ENCODE assay signal across 8 cellular contexts in genomic region chr1:228860911-228861829, GRCh38.
A peak's percentile ranks its signal among the peaks of the same experiment; 100 is the strongest.
DNase-seq lines count a peak whose midpoint lies in the region; ATAC-seq and TF ChIP-seq lines count a peak whose summit lies in the region.

No MANE protein-coding gene starts in this region.

- no peaks in the 10 kb centered on the region for H3K9me3 ChIP-seq in smooth muscle cell (replicated peaks; ENCODE audit: low read depth)
- H3K9me3 ChIP-seq in naive thymus-derived CD4-positive, alpha-beta T cell (ENCODE audit: control insufficient read depth in 2 of 3, low read length in 3 of 3): no peaks in the 10 kb centered on the region

- peaks cover 17 to 42% (median 40%) of the 10 kb centered on the region in 7 donors for H3K4me1 Mint-ChIP-seq in naive thymus-derived CD4-positive, alpha-beta T cell

- peaks cover 12% of the 10 kb centered on the region for H3K4me1 ChIP-seq in smooth muscle cell (ENCODE audit: low read depth)
- H3K4me1 ChIP-seq in naive thymus-derived CD4-positive, alpha-beta T cell (ENCODE audit: control insufficient read depth in 2 of 2, insufficient read depth in 2 of 2, low read length in 2 of 2): peaks cover 0 to 18% of the 10 kb centered on the region in 2 donors

- H3K27me3 Mint-ChIP-seq in naive thymus-derived CD4-positive, alpha-beta T cell: peaks cover 0 to 30% (median 0%) of the 10 kb centered on the region in 5 donors

- in situ Hi-C loops in G401 (cut with HindIII; ENCODE audit: low sequenced_read_pairs): no loop called here

- DNase-seq in stimulated activated CD4-positive, alpha-beta T cell treated with anti-CD3 and anti-CD28 coated beads, Interleukin-15, amount 100 ng/mL, for 48 hours (ENCODE audit: low read depth in 2 of 2): peak; percentile 7 to 19
- DNase-seq in stimulated activated CD4-positive, alpha-beta T cell treated with anti-CD3 and anti-CD28 coated beads, Interleukin-4, amount 100 ng/mL, for 4 hours: no peak
- peak; percentile 29 for DNase-seq in LHCN-M2 (ENCODE audit: low read depth)
- peak; percentile 40 for DNase-seq in ecto neural progenitor cell (ENCODE audit: low spot score)
- no peak for DNase-seq in smooth muscle cell (lab: John Stamatoyannopoulos, UW; ENCODE audit: unreplicated experiment)
- no peak for DNase-seq in OCI-M2 (lab: John Stamatoyannopoulos, UW; ENCODE audit: unreplicated experiment)
- DNase-seq in G401 (ENCODE audit: low spot score): no peak
- DNase-seq in naive thymus-derived CD4-positive, alpha-beta T cell: no peak

- H3K36me3 Mint-ChIP-seq in naive thymus-derived CD4-positive, alpha-beta T cell: peaks cover 0 to 1% (median 0%) of the 10 kb centered on the region in 5 donors

- H3K4me3 Mint-ChIP-seq in naive thymus-derived CD4-positive, alpha-beta T cell: peak overlapping the region in 1 of 10 donors; percentile 26

- no peak overlapping the region for H3K9ac ChIP-seq in smooth muscle cell (ENCODE audit: low read depth)

- CTCF ChIA-PET in naive thymus-derived CD4-positive, alpha-beta T cell (lab: Charles Lee): no interaction called here

- peaks cover 0 to 7% (median 0%) of the 10 kb centered on the region in 11 donors for H3K9me3 Mint-ChIP-seq in naive thymus-derived CD4-positive, alpha-beta T cell

- H2AFZ ChIP-seq in smooth muscle cell (ENCODE audit: low read depth): no peak overlapping the region

- H3K4me3 ChIP-seq in smooth muscle cell: no peak overlapping the region
- no peak overlapping the region for H3K4me3 ChIP-seq in naive thymus-derived CD4-positive, alpha-beta T cell (ENCODE audit: low read length)

- H3F3A ChIP-seq in smooth muscle cell (ENCODE audit: low read depth): peaks cover 8% of the 10 kb centered on the region

- POLR2A ChIA-PET in naive thymus-derived CD4-positive, alpha-beta T cell (lab: Charles Lee): no interaction called here

- WGBS in smooth muscle cell (ENCODE audit: low lambda C conversion rate): 61% methylated on average over 16 of the region's 16 CpGs

- no peak for TF ChIP-seq CTCF in smooth muscle cell (IDR thresholded peaks at IDR 0.05; ENCODE audit: borderline replicate concordance, insufficient read depth, poor library complexity, severe bottlenecking)

- no peak for ATAC-seq in naive thymus-derived CD4-positive, alpha-beta T cell

- H3K79me2 ChIP-seq in smooth muscle cell (ENCODE audit: low read depth): no peaks in the 10 kb centered on the region

- H3K27me3 ChIP-seq in smooth muscle cell (ENCODE audit: low read depth): no peaks in the 10 kb centered on the region
- H3K27me3 ChIP-seq in naive thymus-derived CD4-positive, alpha-beta T cell (ENCODE audit: control insufficient read depth in 2 of 2, insufficient read depth in 2 of 2, low read length in 2 of 2): no peaks in the 10 kb centered on the region

- no peaks in the 10 kb centered on the region for H4K20me1 ChIP-seq in smooth muscle cell (ENCODE audit: low read depth)

- intact Hi-C loops in naive thymus-derived CD4-positive, alpha-beta T cell (cut with micrococcal nuclease): loop anchor here in 1 of 2 donors (5.0 to 10.0 kb wide), 3 partner anchors 124 to 364 kb away; partner anchors contain the start of gene RHOU

- H3K4me2 ChIP-seq in smooth muscle cell: peak overlapping the region; percentile 35

- no peaks in the 10 kb centered on the region for H3K36me3 ChIP-seq in smooth muscle cell (ENCODE audit: low read depth)
- H3K36me3 ChIP-seq in naive thymus-derived CD4-positive, alpha-beta T cell (ENCODE audit: control insufficient read depth in 2 of 3, insufficient read depth in 3 of 3, low read length in 3 of 3): no peaks in the 10 kb centered on the region

- peak overlapping the region in 1 of 9 donors; percentile 37 for H3K27ac Mint-ChIP-seq in naive thymus-derived CD4-positive, alpha-beta T cell

- peak overlapping the region; percentile 37 for H3K27ac ChIP-seq in smooth muscle cell (ENCODE audit: low read depth)
- no peak overlapping the region for H3K27ac ChIP-seq in naive thymus-derived CD4-positive, alpha-beta T cell (ENCODE audit: low read depth, low read length)

Comparison
In these comparisons a context has a peak if more than half of its experiments do, and no peak if none do; other contexts are left out.
1. DNase-seq: peak in stimulated activated CD4-positive, alpha-beta T cell treated with anti-CD3 and anti-CD28 coated beads, Interleukin-15, amount 100 ng/mL, for 48 hours (2 of 2), LHCN-M2 (single experiment) and ecto neural progenitor cell (single experiment); none in stimulated activated CD4-positive, alpha-beta T cell treated with anti-CD3 and anti-CD28 coated beads, Interleukin-4, amount 100 ng/mL, for 4 hours (0 of 2), smooth muscle cell (single experiment), OCI-M2 (single experiment), G401 (single experiment) and naive thymus-derived CD4-positive, alpha-beta T cell (0 of 9).